Comparison of ENCODE assay signal across 19 cellular contexts in the genomic region with DNA sequence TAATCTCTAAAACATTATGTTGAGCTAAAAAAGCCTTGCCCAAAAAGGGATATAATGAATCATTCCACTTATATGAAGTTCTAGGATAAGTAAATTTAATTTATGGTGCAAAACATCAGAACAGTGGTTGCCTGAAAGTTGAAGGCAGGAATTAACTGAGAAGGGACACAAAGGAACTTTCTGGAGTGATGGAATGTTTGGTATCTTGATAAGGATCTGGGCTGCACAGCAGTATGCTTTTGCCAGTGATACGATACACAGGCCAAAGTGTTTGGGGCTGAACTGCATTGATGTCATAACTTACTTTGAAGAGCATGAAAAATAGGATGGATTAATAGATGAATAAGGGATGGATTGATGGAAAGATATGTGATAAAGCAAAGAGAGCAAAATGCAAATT.
"Had no signal": no experiment of that assay in that cellular context is flagged by ENCODE, and none has a peak within 500 bp of the region (broad histone marks: within the 10 kb centered on the region; RNA-seq: fewer than 3 reads in every experiment).

No MANE protein-coding gene starts in this region.

- H3K4me3 Mint-ChIP-seq: activated CD4-positive, alpha-beta T cell treated with anti-CD3 and anti-CD28 coated beads for 36 hours; activated CD8-positive, alpha-beta T cell treated with anti-CD3 and anti-CD28 coated beads for 36 hours; activated naive CD8-positive, alpha-beta T cell treated with anti-CD3 and anti-CD28 coated beads, Interleukin-2, amount 10 ng/mL, durations not matched to agents 7 days and 5 days; activated T-cell treated with anti-CD3 and anti-CD28 coated beads, Interleukin-2, amount 50 U/mL, for 72 hours; central memory CD8-positive, alpha-beta T cell; neural progenitor cell; stimulated activated naive CD8-positive, alpha-beta T cell treated with anti-CD3 and anti-CD28 coated beads, Interleukin-15, Interleukin-2, amounts not matched to agents 100 ng/mL and 50 ng/mL, for 24 hours had no signal

- H3K4me3 ChIP-seq: heart right ventricle, left lung, neural progenitor cell, pancreas, thoracic aorta, uterus had no signal

- H3K36me3 ChIP-seq: heart right ventricle, left lung, neural progenitor cell, pancreas, thoracic aorta, uterus, WERI-Rb-1 had no signal

- H3K27ac Mint-ChIP-seq: activated CD4-positive, alpha-beta T cell treated with anti-CD3 and anti-CD28 coated beads for 36 hours; activated CD8-positive, alpha-beta T cell treated with anti-CD3 and anti-CD28 coated beads for 36 hours; activated naive CD8-positive, alpha-beta T cell treated with anti-CD3 and anti-CD28 coated beads, Interleukin-2, amount 10 ng/mL, durations not matched to agents 7 days and 5 days; activated T-cell treated with anti-CD3 and anti-CD28 coated beads, Interleukin-2, amount 50 U/mL, for 72 hours; neural progenitor cell; stimulated activated naive CD8-positive, alpha-beta T cell treated with anti-CD3 and anti-CD28 coated beads, Interleukin-15, Interleukin-2, amounts not matched to agents 100 ng/mL and 50 ng/mL, for 24 hours had no signal

- H3K4me1 ChIP-seq: heart right ventricle, left lung, pancreas, uterus had no signal

- H3K27ac ChIP-seq: heart right ventricle, left lung, neural progenitor cell, pancreas, uterus, WERI-Rb-1 had no signal

- DNase-seq: activated CD4-positive, alpha-beta T cell treated with anti-CD3 and anti-CD28 coated beads for 36 hours; activated CD8-positive, alpha-beta memory T cell treated with anti-CD3 and anti-CD28 coated beads, Interleukin-2, amount 50 U/mL, for 4 hours; activated CD8-positive, alpha-beta T cell treated with anti-CD3 and anti-CD28 coated beads for 36 hours; activated naive CD8-positive, alpha-beta T cell treated with anti-CD3 and anti-CD28 coated beads, Interleukin-2, amount 10 ng/mL, durations not matched to agents 7 days and 5 days; activated T-cell treated with anti-CD3 and anti-CD28 coated beads, Interleukin-2, amount 50 U/mL, for 72 hours; foreskin melanocyte; heart right ventricle; islet precursor cell; left lung; pancreas; stimulated activated CD4-positive, alpha-beta T cell treated with anti-CD3 and anti-CD28 coated beads, Interleukin-15, amount 100 ng/mL, for 24 hours; stimulated activated CD4-positive, alpha-beta T cell treated with anti-CD3 and anti-CD28 coated beads, Interleukin-4, amount 100 ng/mL, for 24 hours; uterus; WERI-Rb-1 had no signal

- H3K27me3 Mint-ChIP-seq: stimulated activated naive CD8-positive, alpha-beta T cell treated with anti-CD3 and anti-CD28 coated beads, Interleukin-15, Interleukin-2, amounts not matched to agents 100 ng/mL and 50 ng/mL, for 24 hours had no signal

- H3K36me3 Mint-ChIP-seq: activated naive CD8-positive, alpha-beta T cell treated with anti-CD3 and anti-CD28 coated beads, Interleukin-2, amount 10 ng/mL, durations not matched to agents 7 days and 5 days; neural progenitor cell had no signal

- H3K9me3 Mint-ChIP-seq: activated CD8-positive, alpha-beta T cell treated with anti-CD3 and anti-CD28 coated beads for 36 hours; activated naive CD8-positive, alpha-beta T cell treated with anti-CD3 and anti-CD28 coated beads, Interleukin-2, amount 10 ng/mL, durations not matched to agents 7 days and 5 days; activated T-cell treated with anti-CD3 and anti-CD28 coated beads, Interleukin-2, amount 50 U/mL, for 72 hours; central memory CD8-positive, alpha-beta T cell; neural progenitor cell; stimulated activated naive CD8-positive, alpha-beta T cell treated with anti-CD3 and anti-CD28 coated beads, Interleukin-15, Interleukin-2, amounts not matched to agents 100 ng/mL and 50 ng/mL, for 24 hours had no signal

- H3K4me1 Mint-ChIP-seq: activated CD4-positive, alpha-beta T cell treated with anti-CD3 and anti-CD28 coated beads for 36 hours; activated naive CD8-positive, alpha-beta T cell treated with anti-CD3 and anti-CD28 coated beads, Interleukin-2, amount 10 ng/mL, durations not matched to agents 7 days and 5 days; central memory CD8-positive, alpha-beta T cell had no signal

- ATAC-seq: activated CD4-positive, alpha-beta T cell treated with anti-CD3 and anti-CD28 coated beads for 36 hours; activated CD8-positive, alpha-beta T cell treated with anti-CD3 and anti-CD28 coated beads for 36 hours; activated T-cell treated with anti-CD3 and anti-CD28 coated beads, Interleukin-2, amount 50 U/mL, for 72 hours; esophagus mucosa; heart right ventricle; left lung; pancreas had no signal

- H3K9me3 ChIP-seq: heart right ventricle, left lung, pancreas, thoracic aorta, uterus had no signal

- H3K27me3 ChIP-seq: neural progenitor cell, pancreas, uterus had no signal
